8 cellular contexts compared by ENCODE assay signal in genomic region chr5:68216737-68217231, GRCh38. TPM values are rescaled to one million over a fixed set of nuclear protein-coding genes. Genes with fewer than 3 reads are reported as not detected.
DNase-seq lines count a peak whose midpoint lies in the region; ATAC-seq, FAIRE-seq and TF ChIP-seq lines count a peak whose summit lies in the region.

No MANE protein-coding gene starts in this region.

- H3K27me3 ChIP-seq in subcutaneous abdominal adipose tissue (ENCODE audit: control insufficient read depth in 5 of 5, insufficient read depth in 4 of 5, low read length in 5 of 5): no peaks in the 10 kb centered on the region

- peaks cover 0 to 4% (median 3%) of the 10 kb centered on the region in 5 donors for H3K36me3 ChIP-seq in subcutaneous abdominal adipose tissue (ENCODE audit: control insufficient read depth in 5 of 5, insufficient read depth in 5 of 5, low read length in 5 of 5)

- peak; percentile 76 for FAIRE-seq in islet of Langerhans (lab: Jason Lieb, UNC)

- H3K4me1 ChIP-seq in subcutaneous abdominal adipose tissue (ENCODE audit: control insufficient read depth in 5 of 5, insufficient read depth in 5 of 5, low read length in 5 of 5): peaks cover 0 to 47% (median 41%) of the 10 kb centered on the region in 5 donors

- H3K4me1 Mint-ChIP-seq in activated naive CD8-positive, alpha-beta T cell treated with anti-CD3 and anti-CD28 coated beads, Interleukin-2, amount 10 ng/mL, durations not matched to agents 7 days and 5 days: peaks cover 29% of the 10 kb centered on the region

- TF ChIP-seq CTCF in AG10803 (conservative IDR thresholded peaks at IDR 0.05; ENCODE audit: low read length): no peak

- peak overlapping the region; percentile 83 for H3K27ac Mint-ChIP-seq in activated naive CD8-positive, alpha-beta T cell treated with anti-CD3 and anti-CD28 coated beads, Interleukin-2, amount 10 ng/mL, durations not matched to agents 7 days and 5 days

- H3K27me3 Mint-ChIP-seq in activated naive CD8-positive, alpha-beta T cell treated with anti-CD3 and anti-CD28 coated beads, Interleukin-2, amount 10 ng/mL, durations not matched to agents 7 days and 5 days: no peaks in the 10 kb centered on the region

- no peak for TF ChIP-seq POLR2A in GM18505 (IDR thresholded peaks at IDR 0.05; ENCODE audit: borderline replicate concordance, extremely low read depth, insufficient read depth, insufficient read length)

- DNase-seq in AG10803 (ENCODE audit: low read depth): no peak
- DNase-seq in activated naive CD8-positive, alpha-beta T cell treated with anti-CD3 and anti-CD28 coated beads, Interleukin-2, amount 10 ng/mL, durations not matched to agents 7 days and 5 days: no peak
- DNase-seq in NCI-H1105 treated with DMSO at 0.1 percent for 48 hours (lab: John Stamatoyannopoulos, UW): no peak

- peak; percentile 0 for ATAC-seq in GM18505 (IDR thresholded peaks at IDR 0.05; ENCODE audit: unreplicated experiment)
- ATAC-seq in HG03460 (IDR thresholded peaks at IDR 0.05; ENCODE audit: unreplicated experiment): peak; percentile 19
- ATAC-seq in activated naive CD8-positive, alpha-beta T cell treated with anti-CD3 and anti-CD28 coated beads, Interleukin-2, amount 10 ng/mL, durations not matched to agents 7 days and 5 days (ENCODE audit: low read depth): no peak
- no peak for ATAC-seq in activated CD4-positive, CD25-positive, alpha-beta regulatory T cell treated with anti-CD3 and anti-CD28 coated beads, Interleukin-2, amount 50 U/mL, for 24 hours

- H3K9me3 ChIP-seq in subcutaneous abdominal adipose tissue (ENCODE audit: control insufficient read depth in 5 of 5, low read length in 5 of 5): peaks cover 0 to 7% (median 0%) of the 10 kb centered on the region in 5 donors

- peaks cover 10% of the 10 kb centered on the region for H3K36me3 Mint-ChIP-seq in activated naive CD8-positive, alpha-beta T cell treated with anti-CD3 and anti-CD28 coated beads, Interleukin-2, amount 10 ng/mL, durations not matched to agents 7 days and 5 days

- H3K9ac ChIP-seq in subcutaneous abdominal adipose tissue (ENCODE audit: low read length in 5 of 5): peak overlapping the region; percentile 75 to 89 (median 85)

- H3K27ac ChIP-seq in subcutaneous abdominal adipose tissue (ENCODE audit: low read depth, low read length): peak overlapping the region; percentile 81

- peak overlapping the region; percentile 89 for H3K4me3 Mint-ChIP-seq in activated naive CD8-positive, alpha-beta T cell treated with anti-CD3 and anti-CD28 coated beads, Interleukin-2, amount 10 ng/mL, durations not matched to agents 7 days and 5 days

- peaks cover 6% of the 10 kb centered on the region for H3K9me3 Mint-ChIP-seq in activated naive CD8-positive, alpha-beta T cell treated with anti-CD3 and anti-CD28 coated beads, Interleukin-2, amount 10 ng/mL, durations not matched to agents 7 days and 5 days

- H3K4me3 ChIP-seq in AG10803 (ENCODE audit: low read length) (peak overlapping the region; percentile 86), subcutaneous abdominal adipose tissue (ENCODE audit: low read depth in 1 of 5, low read length in 5 of 5) (peak overlapping the region; percentile 76 to 98 (median 87))

- POLR2A ChIA-PET in activated naive CD8-positive, alpha-beta T cell treated with anti-CD3 and anti-CD28 coated beads, Interleukin-2, amount 10 ng/mL, durations not matched to agents 7 days and 5 days (lab: Charles Lee): interaction anchor here (0.8 to 3.1 kb wide), 15 partner anchors 8 to 1050 kb away, joined by 3 to 28 read pairs (median 10); no protein-coding TSS in a partner anchor

RNA-seq across cellular contexts. Expression of gene PIK3R1, which starts 1.2 kb away (rescaled TPM):
- total RNA-seq in activated naive CD8-positive, alpha-beta T cell treated with anti-CD3 and anti-CD28 coated beads, Interleukin-2, amount 10 ng/mL, durations not matched to agents 7 days and 5 days: 10 to 100 TPM; 86.5 to 86.8 TPM

Comparison
In these comparisons a context has a peak if more than half of its experiments do, and no peak if none do; other contexts are left out.
1. ATAC-seq: peak in GM18505 (single experiment) and HG03460 (single experiment); none in activated naive CD8-positive, alpha-beta T cell treated with anti-CD3 and anti-CD28 coated beads, Interleukin-2, amount 10 ng/mL, durations not matched to agents 7 days and 5 days (single experiment) and activated CD4-positive, CD25-positive, alpha-beta regulatory T cell treated with anti-CD3 and anti-CD28 coated beads, Interleukin-2, amount 50 U/mL, for 24 hours (0 of 2).